ENCODE assay signal across 9 cellular contexts in genomic region chr4:81631958-81632439, GRCh38.
DNase-seq lines count a peak whose midpoint lies in the region; ATAC-seq and TF ChIP-seq lines count a peak whose summit lies in the region.
"Had no signal": no experiment of that assay in that cellular context is flagged by ENCODE, and none has a peak within 500 bp of the region (broad histone marks: within the 10 kb centered on the region; RNA-seq: fewer than 3 reads in every experiment).

No MANE protein-coding gene starts in this region.

- intact Hi-C loops in body of pancreas (cut with DNase I): no loop called here

- 58 to 80% methylated on average over 4 of the region's 4 CpGs for WGBS in body of pancreas, 2 donors

- H3K4me1 ChIP-seq in body of pancreas: peaks cover 13% of the 10 kb centered on the region

- TF ChIP-seq CTCF in body of pancreas (IDR thresholded peaks at IDR 0.05): no peak
- TF ChIP-seq CTCF in omental fat pad (IDR thresholded peaks at IDR 0.05): no peak

- DNase-seq in body of pancreas (no peak), omental fat pad (ENCODE audit: low spot score) (no peak), cerebellar cortex (ENCODE audit: low spot score) (no peak), NCI-H128 (lab: John Stamatoyannopoulos, UW; ENCODE audit: unreplicated experiment) (no peak), mucosa of gallbladder (ENCODE audit: low spot score) (no peak)
- DNase-seq in activated CD4-positive, CD25-positive, alpha-beta regulatory T cell treated with anti-CD3 and anti-CD28 coated beads, Interleukin-2, amount 50 U/mL, for 72 hours: no peak

- ATAC-seq in GM18502 (IDR thresholded peaks at IDR 0.05; ENCODE audit: poor library complexity, unreplicated experiment): peak; percentile 66
- ATAC-seq in HG03196 (IDR thresholded peaks at IDR 0.05; ENCODE audit: unreplicated experiment): peak; percentile 33
- ATAC-seq in body of pancreas: peak; percentile 35
- peak; percentile 86 for ATAC-seq in omental fat pad (ENCODE audit: low FRiP score)
- ATAC-seq: Panc1 had no signal

- H3K36me3 ChIP-seq in body of pancreas (replicated peaks in 1 of 2; ENCODE audit: insufficient read depth in 1 of 2, low read depth in 2 of 2): no peaks in the 10 kb centered on the region

- TF ChIP-seq POLR2A in body of pancreas (IDR thresholded peaks at IDR 0.05): no peak

- no peak overlapping the region for H3K27ac ChIP-seq in body of pancreas

- H3K27me3 ChIP-seq in body of pancreas: no peaks in the 10 kb centered on the region

- no peaks in the 10 kb centered on the region for H3K9me3 ChIP-seq in body of pancreas

- H3K4me3 ChIP-seq in body of pancreas: no peak overlapping the region

Comparison
In these comparisons a context has a peak if more than half of its experiments do, and no peak if none do; other contexts are left out.
1. ATAC-seq: peak in every context shown above with its lines; median percentile 86 in omental fat pad; 66 in GM18502; 35 in body of pancreas; 33 in HG03196.